ENCODE assay signal across 14 cellular contexts in genomic region chr2:3465844-3466481, GRCh38. TPM values are rescaled to one million over a fixed set of nuclear protein-coding genes. Genes with fewer than 3 reads are reported as not detected.
DNase-seq lines count a peak whose midpoint lies in the region; TF ChIP-seq lines count a peak whose summit lies in the region.
"Had no signal": no experiment of that assay in that cellular context is flagged by ENCODE, and none has a peak within 500 bp of the region (broad histone marks: within the 10 kb centered on the region; RNA-seq: fewer than 3 reads in every experiment).

No MANE protein-coding gene starts in this region.

- H3F3A ChIP-seq in PC-9 (ENCODE audit: insufficient read depth, low read depth) = peaks cover 15% of the 10 kb centered on the region; the same call in 1 of the 2 replicates

- CTCF ChIA-PET in PC-9 (lab: Charles Lee) = interaction anchor here (0.6 kb wide), 1 partner anchor 18 kb away, joined by 13 read pairs; no protein-coding TSS in a partner anchor

- no peak for TF ChIP-seq CTCF in PC-9 (conservative IDR thresholded peaks at IDR 0.05)

- H4K20me1 ChIP-seq in PC-9 (ENCODE audit: insufficient read depth) = peaks cover 4% of the 10 kb centered on the region; the same call in 1 of the 2 replicates

- no peak overlapping the region for H4K8ac ChIP-seq in neuronal stem cell (ENCODE audit: low read depth, low read length)

- no peaks in the 10 kb centered on the region for H3K79me2 ChIP-seq in PC-9 (ENCODE audit: low read depth)

- peak; percentile 92 for DNase-seq in AG20443 (ENCODE audit: low spot score)
- DNase-seq in PC-9 = peak; percentile 26 to 81
- DNase-seq in epidermal melanocyte (ENCODE audit: insufficient read length, low spot score) = peak; percentile 80
- DNase-seq in neuronal stem cell (ENCODE audit: low spot score) = no peak
- DNase-seq in stimulated activated CD4-positive, alpha-beta T cell treated with anti-CD3 and anti-CD28 coated beads, Interleukin-12 subunit alpha, Interleukin-12 subunit beta, amount 100 ng/mL, for 4 hours = no peak
- DNase-seq in inferior parietal cortex (ENCODE audit: extremely low spot score) = no peak
- no peak for DNase-seq in foreskin melanocyte
- DNase-seq in NCI-H1048 (lab: John Stamatoyannopoulos, UW) = no peak
- DNase-seq: activated T-cell treated with anti-CD3 and anti-CD28 coated beads, Interleukin-2, amount 50 U/mL, for 72 hours; Calu3; effector memory CD8-positive, alpha-beta T cell; NCI-H524 had no signal

- no peaks in the 10 kb centered on the region for H3K27me3 ChIP-seq in PC-9 (ENCODE audit: insufficient read depth, low read depth)
- H3K27me3 ChIP-seq in neuronal stem cell (ENCODE audit: control insufficient read depth in 3 of 3, insufficient read depth in 3 of 3, low read depth in 1 of 3, low read length in 3 of 3) = no peaks in the 10 kb centered on the region

- H3K23ac ChIP-seq in neuronal stem cell (ENCODE audit: low read depth, low read length, poor library complexity) = peak overlapping the region; percentile 60

- no peak overlapping the region for H2BK5ac ChIP-seq in neuronal stem cell (ENCODE audit: low read length)

- H3K4me1 ChIP-seq in PC-9 (replicated peaks; ENCODE audit: insufficient read depth) = peaks cover 14% of the 10 kb centered on the region
- peaks cover 0 to 11% of the 10 kb centered on the region in 2 donors for H3K4me1 ChIP-seq in neuronal stem cell (ENCODE audit: control insufficient read depth in 2 of 2, insufficient read depth in 1 of 2, low read depth in 1 of 2, low read length in 2 of 2)

- H2BK12ac ChIP-seq in neuronal stem cell (ENCODE audit: low read length) = no peak overlapping the region

- H2BK15ac ChIP-seq in neuronal stem cell (ENCODE audit: low read length) = no peak overlapping the region

- H3K4me2 ChIP-seq in PC-9 (peak overlapping the region; percentile 13; the same call in 1 of the 2 replicates), neuronal stem cell (ENCODE audit: insufficient read depth, low read length, poor library complexity, severe bottlenecking) (no peak overlapping the region)

- H3K18ac ChIP-seq in neuronal stem cell (ENCODE audit: low read length) = peak overlapping the region; percentile 78

- no peak overlapping the region for H3K4me3 ChIP-seq in PC-9
- H3K4me3 ChIP-seq in neuronal stem cell (ENCODE audit: low read length in 2 of 2) = no peak overlapping the region
- H3K4me3 ChIP-seq: HAP-1, lung had no signal

- 0 out of 2 replicates have a peak, but pooled peaks cover 5% of the 10 kb centered on the region for H3K36me3 ChIP-seq in PC-9 (ENCODE audit: low read depth)
- peaks cover 13 to 78% of the 10 kb centered on the region in 2 donors for H3K36me3 ChIP-seq in neuronal stem cell (replicated peaks in 1 of 2; ENCODE audit: control insufficient read depth in 2 of 2, insufficient read depth in 2 of 2, low read length in 2 of 2)

- no peak overlapping the region for H3K27ac ChIP-seq in PC-9
- H3K27ac ChIP-seq in neuronal stem cell (replicated peaks; ENCODE audit: low read length) = no peak overlapping the region

- BruUV-seq in PC-9 (replicated peaks; lab: Mats Ljungman, UMichigan) = no TSS peak

- H4K91ac ChIP-seq in neuronal stem cell (ENCODE audit: low read depth, low read length, poor library complexity) = no peak overlapping the region

- H2BK120ac ChIP-seq in neuronal stem cell (ENCODE audit: low read depth, low read length) = no peak overlapping the region

- POLR2A ChIA-PET in PC-9 (lab: Charles Lee; ENCODE audit: unreplicated experiment) = no interaction called here

- no peaks in the 10 kb centered on the region for H3K79me1 ChIP-seq in neuronal stem cell (ENCODE audit: low read depth, low read length)

- H2AFZ ChIP-seq in PC-9 (no peak overlapping the region), neuronal stem cell (ENCODE audit: low read length) (no peak overlapping the region)

- intact Hi-C loops in PC-9 (cut with micrococcal nuclease; ENCODE audit: unreplicated experiment) = no loop called here

- no peak overlapping the region for H3K14ac ChIP-seq in neuronal stem cell (ENCODE audit: low read length)

- WGBS in neuronal stem cell (ENCODE audit: extremely low coverage in 2 of 2, insufficient read length in 2 of 2, insufficient replicate concordance in 1 of 2), 2 donors = no CpG with 5 or more reads among the region's 13 CpGs

- no peak overlapping the region for H3K4ac ChIP-seq in neuronal stem cell (ENCODE audit: low read length)

- no peak overlapping the region for H3K9ac ChIP-seq in neuronal stem cell (ENCODE audit: low read depth, low read length, poor library complexity)

- H2AK5ac ChIP-seq in neuronal stem cell (ENCODE audit: low read depth, low read length) = no peak overlapping the region

- H3K9me2 ChIP-seq in PC-9 (ENCODE audit: insufficient read depth) = no peaks in the 10 kb centered on the region

- H3K9me3 ChIP-seq in PC-9 (ENCODE audit: insufficient read depth, low read depth) (no peaks in the 10 kb centered on the region), neuronal stem cell (replicated peaks in 1 of 2; ENCODE audit: control insufficient read depth in 2 of 2, insufficient read depth in 1 of 2, low read depth in 1 of 2, low read length in 2 of 2) (no peaks in the 10 kb centered on the region)
- H3K9me3 ChIP-seq: HAP-1 had no signal

RNA-seq across cellular contexts. Expression of gene ADI1, which starts 53.4 kb away (rescaled TPM):
- total RNA-seq in PC-9 (2021) = 54.5 and 72.2 TPM in 2 replicates
- 23.7 TPM for polyA plus RNA-seq in neuronal stem cell (2013, experiment 1 of 2)
- 23.8 TPM for polyA plus RNA-seq in neuronal stem cell (2013, experiment 2 of 2)

Comparison
In these comparisons a context has a peak if more than half of its experiments do, and no peak if none do; other contexts are left out.
1. DNase-seq: peak in AG20443 (single experiment), PC-9 (2 of 2) and epidermal melanocyte (single experiment); none in neuronal stem cell (single experiment), stimulated activated CD4-positive, alpha-beta T cell treated with anti-CD3 and anti-CD28 coated beads, Interleukin-12 subunit alpha, Interleukin-12 subunit beta, amount 100 ng/mL, for 4 hours (single experiment), inferior parietal cortex (single experiment), foreskin melanocyte (single experiment) and NCI-H1048 (single experiment).